ENCODE assay signal across 2 cellular contexts in the genomic region with DNA sequence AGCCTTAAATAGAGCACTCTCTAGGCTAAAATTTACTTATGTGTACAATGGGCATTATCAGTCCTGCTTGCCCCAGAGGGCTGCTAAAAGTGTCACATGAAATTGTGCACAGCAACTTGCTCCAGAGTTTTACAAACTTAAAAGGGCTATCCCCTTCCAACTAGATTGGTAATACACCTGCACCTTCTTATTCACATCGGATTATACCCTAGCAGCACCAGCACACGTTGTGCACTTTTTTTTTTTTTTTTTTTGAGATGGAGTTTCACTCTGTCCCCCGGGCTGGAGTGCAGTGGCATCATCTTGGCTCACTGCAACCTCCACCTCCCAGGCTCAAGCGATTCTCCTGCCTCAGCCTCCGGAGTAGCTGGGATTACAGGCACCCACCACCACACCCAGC. TPM values are rescaled to one million over a fixed set of nuclear protein-coding genes. Genes with fewer than 3 reads are reported as not detected.
"Had no signal": no experiment of that assay in that cellular context is flagged by ENCODE, and none has a peak within 500 bp of the region (broad histone marks: within the 10 kb centered on the region; RNA-seq: fewer than 3 reads in every experiment).

No MANE protein-coding gene starts in this region.

RNA-seq across cellular contexts. Expression of gene SLC16A5, which starts 44.0 kb away (rescaled TPM):
- total RNA-seq: OCI-LY7, SK-MEL-5 had no signal
